In the genomic region with DNA sequence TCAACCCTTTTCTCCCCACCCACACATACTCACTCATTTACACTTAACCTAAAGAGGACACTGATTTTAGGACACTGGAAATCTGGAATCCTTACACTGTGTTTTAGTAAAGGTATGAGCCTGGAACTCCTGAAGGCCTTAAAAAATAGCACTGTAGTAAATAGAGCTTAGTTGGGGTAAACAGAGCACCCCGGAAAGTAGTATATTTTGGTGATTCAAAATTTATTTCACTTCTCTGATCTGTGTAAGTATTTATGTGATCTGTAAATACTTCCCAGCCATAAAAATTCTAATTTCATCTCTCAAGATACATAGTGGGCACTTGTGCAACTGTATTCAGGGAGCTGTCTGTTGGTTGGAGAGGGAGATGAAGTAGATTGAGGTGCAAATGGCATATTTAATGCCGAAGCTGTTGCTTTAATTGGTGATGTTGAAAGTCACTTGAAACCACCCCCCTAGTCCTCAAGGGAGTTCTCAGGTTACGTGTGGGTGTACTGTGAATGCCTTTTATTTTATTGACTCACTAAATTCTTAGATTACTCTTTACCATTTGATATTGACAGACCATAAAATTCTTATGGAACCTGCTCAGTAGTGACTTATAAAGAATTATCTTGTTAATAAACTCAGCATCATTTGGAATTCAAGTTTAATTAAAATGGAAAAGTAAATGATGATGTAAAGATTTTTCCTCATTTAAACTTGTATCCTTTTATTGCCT, we compare ENCODE assay signal across 1 cellular context.
TF ChIP-seq lines count a peak whose summit lies in the region.

No MANE protein-coding gene starts in this region.

TF ChIP-seq in HEK293, 187 proteins besides CTCF, POLR2A, EP300 and RAD21 (continued from another document and continues in another):
- TF ChIP-seq, protein P1, sequence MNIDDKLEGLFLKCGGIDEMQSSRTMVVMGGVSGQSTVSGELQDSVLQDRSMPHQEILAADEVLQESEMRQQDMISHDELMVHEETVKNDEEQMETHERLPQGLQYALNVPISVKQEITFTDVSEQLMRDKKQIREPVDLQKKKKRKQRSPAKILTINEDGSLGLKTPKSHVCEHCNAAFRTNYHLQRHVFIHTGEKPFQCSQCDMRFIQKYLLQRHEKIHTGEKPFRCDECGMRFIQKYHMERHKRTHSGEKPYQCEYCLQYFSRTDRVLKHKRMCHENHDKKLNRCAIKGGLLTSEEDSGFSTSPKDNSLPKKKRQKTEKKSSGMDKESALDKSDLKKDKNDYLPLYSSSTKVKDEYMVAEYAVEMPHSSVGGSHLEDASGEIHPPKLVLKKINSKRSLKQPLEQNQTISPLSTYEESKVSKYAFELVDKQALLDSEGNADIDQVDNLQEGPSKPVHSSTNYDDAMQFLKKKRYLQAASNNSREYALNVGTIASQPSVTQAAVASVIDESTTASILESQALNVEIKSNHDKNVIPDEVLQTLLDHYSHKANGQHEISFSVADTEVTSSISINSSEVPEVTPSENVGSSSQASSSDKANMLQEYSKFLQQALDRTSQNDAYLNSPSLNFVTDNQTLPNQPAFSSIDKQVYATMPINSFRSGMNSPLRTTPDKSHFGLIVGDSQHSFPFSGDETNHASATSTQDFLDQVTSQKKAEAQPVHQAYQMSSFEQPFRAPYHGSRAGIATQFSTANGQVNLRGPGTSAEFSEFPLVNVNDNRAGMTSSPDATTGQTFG (tag by site-specific recombination; IDR thresholded peaks at IDR 0.05; ENCODE audit: borderline replicate concordance): no peak
- peak; percentile 99 for TF ChIP-seq FEZF1 (tag by site-specific recombination; IDR thresholded peaks at IDR 0.05)
- TF ChIP-seq ZEB2 (tag by site-specific recombination; IDR thresholded peaks at IDR 0.05): peak; percentile 97
- peak; percentile 87 for TF ChIP-seq ZBTB44 (tag by site-specific recombination; IDR thresholded peaks at IDR 0.05)
- TF ChIP-seq ZNF366 (tag by site-specific recombination; conservative IDR thresholded peaks at IDR 0.05): peak; percentile 80
- peak; percentile 71; the same call in 1 of the 2 replicates for TF ChIP-seq ZNF184 (tag by site-specific recombination; IDR thresholded peaks at IDR 0.05)
- TF ChIP-seq ZNF610 (tag by site-specific recombination; IDR thresholded peaks at IDR 0.05; ENCODE audit: borderline replicate concordance): 0 out of 2 replicates have a peak, but pooled peaks have one; percentile 20
- TF ChIP-seq, protein P2, sequence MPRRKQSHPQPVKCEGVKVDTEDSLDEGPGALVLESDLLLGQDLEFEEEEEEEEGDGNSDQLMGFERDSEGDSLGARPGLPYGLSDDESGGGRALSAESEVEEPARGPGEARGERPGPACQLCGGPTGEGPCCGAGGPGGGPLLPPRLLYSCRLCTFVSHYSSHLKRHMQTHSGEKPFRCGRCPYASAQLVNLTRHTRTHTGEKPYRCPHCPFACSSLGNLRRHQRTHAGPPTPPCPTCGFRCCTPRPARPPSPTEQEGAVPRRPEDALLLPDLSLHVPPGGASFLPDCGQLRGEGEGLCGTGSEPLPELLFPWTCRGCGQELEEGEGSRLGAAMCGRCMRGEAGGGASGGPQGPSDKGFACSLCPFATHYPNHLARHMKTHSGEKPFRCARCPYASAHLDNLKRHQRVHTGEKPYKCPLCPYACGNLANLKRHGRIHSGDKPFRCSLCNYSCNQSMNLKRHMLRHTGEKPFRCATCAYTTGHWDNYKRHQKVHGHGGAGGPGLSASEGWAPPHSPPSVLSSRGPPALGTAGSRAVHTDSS (tag by site-specific recombination; IDR thresholded peaks at IDR 0.05): no peak
- TF ChIP-seq, protein P3, sequence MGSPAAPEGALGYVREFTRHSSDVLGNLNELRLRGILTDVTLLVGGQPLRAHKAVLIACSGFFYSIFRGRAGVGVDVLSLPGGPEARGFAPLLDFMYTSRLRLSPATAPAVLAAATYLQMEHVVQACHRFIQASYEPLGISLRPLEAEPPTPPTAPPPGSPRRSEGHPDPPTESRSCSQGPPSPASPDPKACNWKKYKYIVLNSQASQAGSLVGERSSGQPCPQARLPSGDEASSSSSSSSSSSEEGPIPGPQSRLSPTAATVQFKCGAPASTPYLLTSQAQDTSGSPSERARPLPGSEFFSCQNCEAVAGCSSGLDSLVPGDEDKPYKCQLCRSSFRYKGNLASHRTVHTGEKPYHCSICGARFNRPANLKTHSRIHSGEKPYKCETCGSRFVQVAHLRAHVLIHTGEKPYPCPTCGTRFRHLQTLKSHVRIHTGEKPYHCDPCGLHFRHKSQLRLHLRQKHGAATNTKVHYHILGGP (tag by site-specific recombination; IDR thresholded peaks at IDR 0.05): peak; percentile 99
- no peak for TF ChIP-seq ZNF248 (tag by site-specific recombination; IDR thresholded peaks at IDR 0.05)
- TF ChIP-seq ZNF394 (tag by site-specific recombination; IDR thresholded peaks at IDR 0.05; ENCODE audit: borderline replicate concordance): 0 out of 2 replicates have a peak, but pooled peaks have one; percentile 32
- TF ChIP-seq GLIS1 (tag by site-specific recombination; IDR thresholded peaks at IDR 0.05): peak; percentile 88
- no peak for TF ChIP-seq ZNF670 (tag by site-specific recombination; IDR thresholded peaks at IDR 0.05; ENCODE audit: low read depth)
- no peak for TF ChIP-seq ZNF223 (tag by site-specific recombination; IDR thresholded peaks at IDR 0.05)
- peak; percentile 100 for TF ChIP-seq WT1 (tag by site-specific recombination; IDR thresholded peaks at IDR 0.05)
- TF ChIP-seq, protein P4, sequence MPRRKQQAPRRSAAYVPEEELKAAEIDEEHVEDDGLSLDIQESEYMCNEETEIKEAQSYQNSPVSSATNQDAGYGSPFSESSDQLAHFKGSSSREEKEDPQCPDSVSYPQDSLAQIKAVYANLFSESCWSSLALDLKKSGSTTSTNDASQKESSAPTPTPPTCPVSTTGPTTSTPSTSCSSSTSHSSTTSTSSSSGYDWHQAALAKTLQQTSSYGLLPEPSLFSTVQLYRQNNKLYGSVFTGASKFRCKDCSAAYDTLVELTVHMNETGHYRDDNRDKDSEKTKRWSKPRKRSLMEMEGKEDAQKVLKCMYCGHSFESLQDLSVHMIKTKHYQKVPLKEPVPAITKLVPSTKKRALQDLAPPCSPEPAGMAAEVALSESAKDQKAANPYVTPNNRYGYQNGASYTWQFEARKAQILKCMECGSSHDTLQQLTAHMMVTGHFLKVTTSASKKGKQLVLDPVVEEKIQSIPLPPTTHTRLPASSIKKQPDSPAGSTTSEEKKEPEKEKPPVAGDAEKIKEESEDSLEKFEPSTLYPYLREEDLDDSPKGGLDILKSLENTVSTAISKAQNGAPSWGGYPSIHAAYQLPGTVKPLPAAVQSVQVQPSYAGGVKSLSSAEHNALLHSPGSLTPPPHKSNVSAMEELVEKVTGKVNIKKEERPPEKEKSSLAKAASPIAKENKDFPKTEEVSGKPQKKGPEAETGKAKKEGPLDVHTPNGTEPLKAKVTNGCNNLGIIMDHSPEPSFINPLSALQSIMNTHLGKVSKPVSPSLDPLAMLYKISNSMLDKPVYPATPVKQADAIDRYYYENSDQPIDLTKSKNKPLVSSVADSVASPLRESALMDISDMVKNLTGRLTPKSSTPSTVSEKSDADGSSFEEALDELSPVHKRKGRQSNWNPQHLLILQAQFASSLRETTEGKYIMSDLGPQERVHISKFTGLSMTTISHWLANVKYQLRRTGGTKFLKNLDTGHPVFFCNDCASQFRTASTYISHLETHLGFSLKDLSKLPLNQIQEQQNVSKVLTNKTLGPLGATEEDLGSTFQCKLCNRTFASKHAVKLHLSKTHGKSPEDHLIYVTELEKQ (tag by site-specific recombination; IDR thresholded peaks at IDR 0.05; ENCODE audit: borderline replicate concordance): peak; percentile 96
- TF ChIP-seq SCRT1 (tag by site-specific recombination; IDR thresholded peaks at IDR 0.05; ENCODE audit: borderline replicate concordance): peak; percentile 92
- TF ChIP-seq, protein P5, sequence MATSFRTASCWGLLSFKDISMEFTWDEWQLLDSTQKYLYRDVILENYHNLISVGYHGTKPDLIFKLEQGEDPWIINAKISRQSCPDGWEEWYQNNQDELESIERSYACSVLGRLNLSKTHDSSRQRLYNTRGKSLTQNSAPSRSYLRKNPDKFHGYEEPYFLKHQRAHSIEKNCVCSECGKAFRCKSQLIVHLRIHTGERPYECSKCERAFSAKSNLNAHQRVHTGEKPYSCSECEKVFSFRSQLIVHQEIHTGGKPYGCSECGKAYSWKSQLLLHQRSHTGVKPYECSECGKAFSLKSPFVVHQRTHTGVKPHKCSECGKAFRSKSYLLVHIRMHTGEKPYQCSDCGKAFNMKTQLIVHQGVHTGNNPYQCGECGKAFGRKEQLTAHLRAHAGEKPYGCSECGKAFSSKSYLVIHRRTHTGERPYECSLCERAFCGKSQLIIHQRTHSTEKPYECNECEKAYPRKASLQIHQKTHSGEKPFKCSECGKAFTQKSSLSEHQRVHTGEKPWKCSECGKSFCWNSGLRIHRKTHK (tag by site-specific recombination; IDR thresholded peaks at IDR 0.05): no peak
- TF ChIP-seq KLF7 (tag by site-specific recombination; IDR thresholded peaks at IDR 0.05; ENCODE audit: borderline replicate concordance): peak; percentile 26; the same call in 1 of the 2 replicates
- TF ChIP-seq, protein P6, sequence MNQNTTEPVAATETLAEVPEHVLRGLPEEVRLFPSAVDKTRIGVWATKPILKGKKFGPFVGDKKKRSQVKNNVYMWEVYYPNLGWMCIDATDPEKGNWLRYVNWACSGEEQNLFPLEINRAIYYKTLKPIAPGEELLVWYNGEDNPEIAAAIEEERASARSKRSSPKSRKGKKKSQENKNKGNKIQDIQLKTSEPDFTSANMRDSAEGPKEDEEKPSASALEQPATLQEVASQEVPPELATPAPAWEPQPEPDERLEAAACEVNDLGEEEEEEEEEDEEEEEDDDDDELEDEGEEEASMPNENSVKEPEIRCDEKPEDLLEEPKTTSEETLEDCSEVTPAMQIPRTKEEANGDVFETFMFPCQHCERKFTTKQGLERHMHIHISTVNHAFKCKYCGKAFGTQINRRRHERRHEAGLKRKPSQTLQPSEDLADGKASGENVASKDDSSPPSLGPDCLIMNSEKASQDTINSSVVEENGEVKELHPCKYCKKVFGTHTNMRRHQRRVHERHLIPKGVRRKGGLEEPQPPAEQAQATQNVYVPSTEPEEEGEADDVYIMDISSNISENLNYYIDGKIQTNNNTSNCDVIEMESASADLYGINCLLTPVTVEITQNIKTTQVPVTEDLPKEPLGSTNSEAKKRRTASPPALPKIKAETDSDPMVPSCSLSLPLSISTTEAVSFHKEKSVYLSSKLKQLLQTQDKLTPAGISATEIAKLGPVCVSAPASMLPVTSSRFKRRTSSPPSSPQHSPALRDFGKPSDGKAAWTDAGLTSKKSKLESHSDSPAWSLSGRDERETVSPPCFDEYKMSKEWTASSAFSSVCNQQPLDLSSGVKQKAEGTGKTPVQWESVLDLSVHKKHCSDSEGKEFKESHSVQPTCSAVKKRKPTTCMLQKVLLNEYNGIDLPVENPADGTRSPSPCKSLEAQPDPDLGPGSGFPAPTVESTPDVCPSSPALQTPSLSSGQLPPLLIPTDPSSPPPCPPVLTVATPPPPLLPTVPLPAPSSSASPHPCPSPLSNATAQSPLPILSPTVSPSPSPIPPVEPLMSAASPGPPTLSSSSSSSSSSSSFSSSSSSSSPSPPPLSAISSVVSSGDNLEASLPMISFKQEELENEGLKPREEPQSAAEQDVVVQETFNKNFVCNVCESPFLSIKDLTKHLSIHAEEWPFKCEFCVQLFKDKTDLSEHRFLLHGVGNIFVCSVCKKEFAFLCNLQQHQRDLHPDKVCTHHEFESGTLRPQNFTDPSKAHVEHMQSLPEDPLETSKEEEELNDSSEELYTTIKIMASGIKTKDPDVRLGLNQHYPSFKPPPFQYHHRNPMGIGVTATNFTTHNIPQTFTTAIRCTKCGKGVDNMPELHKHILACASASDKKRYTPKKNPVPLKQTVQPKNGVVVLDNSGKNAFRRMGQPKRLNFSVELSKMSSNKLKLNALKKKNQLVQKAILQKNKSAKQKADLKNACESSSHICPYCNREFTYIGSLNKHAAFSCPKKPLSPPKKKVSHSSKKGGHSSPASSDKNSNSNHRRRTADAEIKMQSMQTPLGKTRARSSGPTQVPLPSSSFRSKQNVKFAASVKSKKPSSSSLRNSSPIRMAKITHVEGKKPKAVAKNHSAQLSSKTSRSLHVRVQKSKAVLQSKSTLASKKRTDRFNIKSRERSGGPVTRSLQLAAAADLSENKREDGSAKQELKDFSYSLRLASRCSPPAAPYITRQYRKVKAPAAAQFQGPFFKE (tag by site-specific recombination; IDR thresholded peaks at IDR 0.05; ENCODE audit: borderline replicate concordance): no peak
- peak; percentile 73; the same call in 1 of the 2 replicates for TF ChIP-seq ZNF2 (tag by site-specific recombination; IDR thresholded peaks at IDR 0.05)
- TF ChIP-seq ZNF777 (tag by site-specific recombination; IDR thresholded peaks at IDR 0.05; ENCODE audit: borderline replicate concordance): no peak
- TF ChIP-seq GLIS2 (tag by site-specific recombination; IDR thresholded peaks at IDR 0.05): no peak; the same call in 1 of the 2 replicates
- peak; percentile 83 for TF ChIP-seq ZNF629 (tag by site-specific recombination; IDR thresholded peaks at IDR 0.05)
- TF ChIP-seq OSR2 (tag by site-specific recombination; IDR thresholded peaks at IDR 0.05): peak; percentile 98
- no peak for TF ChIP-seq ZNF138 (tag by site-specific recombination; IDR thresholded peaks at IDR 0.05; ENCODE audit: borderline replicate concordance)
- TF ChIP-seq ZNF626 (tag by site-specific recombination; IDR thresholded peaks at IDR 0.05): no peak
- peak; percentile 99 for TF ChIP-seq ZNF843 (tag by site-specific recombination; IDR thresholded peaks at IDR 0.05)
- no peak for TF ChIP-seq ZNF280D (tag by site-specific recombination; IDR thresholded peaks at IDR 0.05)
- no peak for TF ChIP-seq ZNF473 (tag by site-specific recombination; IDR thresholded peaks at IDR 0.05)
